23 cellular contexts compared by ENCODE assay signal in genomic region chr10:110524864-110525242, GRCh38. TPM values are rescaled to one million over a fixed set of nuclear protein-coding genes. Genes with fewer than 3 reads are reported as not detected.
DNase-seq lines count a peak whose midpoint lies in the region; ATAC-seq and TF ChIP-seq lines count a peak whose summit lies in the region.
"Had no signal": no experiment of that assay in that cellular context is flagged by ENCODE, and none has a peak within 500 bp of the region (broad histone marks: within the 10 kb centered on the region; RNA-seq: fewer than 3 reads in every experiment).

No MANE protein-coding gene starts in this region.

- DNase-seq in natural killer cell treated with Interleukin-12 subunit alpha and Interleukin-12 subunit beta and Interleukin-15 and Interleukin-18, amount 100 ng/mL, for 72 hours (ENCODE audit: low spot score), result no peak
- DNase-seq in natural killer cell (no peak), RPMI7951 (ENCODE audit: low read depth) (peak; percentile 35), coronary artery (ENCODE audit: low spot score) (peak; percentile 16), RWPE1 (ENCODE audit: low spot score) (no peak)
- no peak for DNase-seq in activated T-helper 1 cell treated with anti-CD3 and anti-CD28 coated beads, Interleukin-12 subunit alpha, Interleukin-12 subunit beta, Interleukin-2, Interleukin-4 antibody, amounts not matched to agents 30 ng/mL and 10 ng/mL and 1 ng/mL, durations not matched to agents 14 hours and 24 hours and 36 hours (ENCODE audit: low spot score)
- DNase-seq: activated CD8-positive, alpha-beta memory T cell treated with anti-CD3 and anti-CD28 coated beads, Interleukin-2, amount 10 ng/mL, durations not matched to agents 7 days and 5 days; C1 segment of cervical spinal cord; Calu3; DND-41; left colon; naive thymus-derived CD4-positive, alpha-beta T cell; NCI-H1105; NCI-H2029; NCI-H69; stimulated activated CD4-positive, alpha-beta T cell treated with anti-CD3 and anti-CD28 coated beads, Interleukin-4, amount 100 ng/mL, for 24 hours; stimulated activated naive B cell treated with anti-CD40 and anti-IgM and Interleukin-4, amounts not matched to agents 10 μg/mL and 1 μg/mL and 100 μg/mL, for 72 hours; uterus had no signal

- no peak overlapping the region for H3K4me3 ChIP-seq in coronary artery
- H3K4me3 ChIP-seq: uterus had no signal

- CTCF ChIA-PET in RWPE1 (lab: Yijun Ruan, JAX), result interaction anchor here (0.7 kb wide), 1 partner anchor 8 kb away, joined by 4 read pairs; no protein-coding TSS in a partner anchor

- H3K27ac Mint-ChIP-seq in natural killer cell treated with Interleukin-12 subunit alpha and Interleukin-12 subunit beta and Interleukin-15 and Interleukin-18, amount 100 ng/mL, for 72 hours, result peak overlapping the region; percentile 15 to 58
- no peak overlapping the region for H3K27ac Mint-ChIP-seq in natural killer cell
- no peak overlapping the region for H3K27ac Mint-ChIP-seq in activated T-helper 1 cell treated with anti-CD3 and anti-CD28 coated beads, Interleukin-12 subunit alpha, Interleukin-12 subunit beta, Interleukin-2, Interleukin-4 antibody, amounts not matched to agents 30 ng/mL and 10 ng/mL and 1 ng/mL, durations not matched to agents 14 hours and 24 hours and 36 hours
- H3K27ac Mint-ChIP-seq: activated CD8-positive, alpha-beta memory T cell treated with anti-CD3 and anti-CD28 coated beads, Interleukin-2, amount 10 ng/mL, durations not matched to agents 7 days and 5 days; activated naive CD8-positive, alpha-beta T cell; memory B cell; naive thymus-derived CD4-positive, alpha-beta T cell had no signal

- POLR2A ChIA-PET in RWPE1 (lab: Yijun Ruan, JAX; ENCODE audit: low non-redundant PET), result no interaction called here

- H3K27me3 Mint-ChIP-seq in natural killer cell treated with Interleukin-12 subunit alpha and Interleukin-12 subunit beta and Interleukin-15 and Interleukin-18, amount 100 ng/mL, for 72 hours, result no peaks in the 10 kb centered on the region
- no peaks in the 10 kb centered on the region for H3K27me3 Mint-ChIP-seq in natural killer cell (ENCODE audit: low read depth in 2 of 2)
- no peaks in the 10 kb centered on the region for H3K27me3 Mint-ChIP-seq in activated T-helper 1 cell treated with anti-CD3 and anti-CD28 coated beads, Interleukin-12 subunit alpha, Interleukin-12 subunit beta, Interleukin-2, Interleukin-4 antibody, amounts not matched to agents 30 ng/mL and 10 ng/mL and 1 ng/mL, durations not matched to agents 14 hours and 24 hours and 36 hours (ENCODE audit: insufficient read depth)
- H3K27me3 Mint-ChIP-seq: activated CD8-positive, alpha-beta memory T cell treated with anti-CD3 and anti-CD28 coated beads, Interleukin-2, amount 10 ng/mL, durations not matched to agents 7 days and 5 days; activated naive CD8-positive, alpha-beta T cell; naive thymus-derived CD4-positive, alpha-beta T cell; stimulated activated naive B cell treated with anti-CD40 and anti-IgM and Interleukin-4, amounts not matched to agents 10 μg/mL and 1 μg/mL and 100 μg/mL, for 72 hours had no signal

- no peak for ATAC-seq in natural killer cell treated with Interleukin-12 subunit alpha and Interleukin-12 subunit beta and Interleukin-15 and Interleukin-18, amount 100 ng/mL, for 72 hours
- ATAC-seq in natural killer cell (no peak), GM18868 (IDR thresholded peaks at IDR 0.05; ENCODE audit: unreplicated experiment) (no peak)
- ATAC-seq: activated CD8-positive, alpha-beta memory T cell treated with anti-CD3 and anti-CD28 coated beads, Interleukin-2, amount 10 ng/mL, durations not matched to agents 7 days and 5 days; left colon; naive thymus-derived CD4-positive, alpha-beta T cell; Right ventricle myocardium inferior; stimulated activated naive B cell treated with anti-CD40 and anti-IgM and Interleukin-4, amounts not matched to agents 10 μg/mL and 1 μg/mL and 100 μg/mL, for 72 hours had no signal

- no peaks in the 10 kb centered on the region for H3K9me3 Mint-ChIP-seq in natural killer cell treated with Interleukin-12 subunit alpha and Interleukin-12 subunit beta and Interleukin-15 and Interleukin-18, amount 100 ng/mL, for 72 hours
- H3K9me3 Mint-ChIP-seq in natural killer cell, result no peaks in the 10 kb centered on the region
- no peaks in the 10 kb centered on the region for H3K9me3 Mint-ChIP-seq in activated T-helper 1 cell treated with anti-CD3 and anti-CD28 coated beads, Interleukin-12 subunit alpha, Interleukin-12 subunit beta, Interleukin-2, Interleukin-4 antibody, amounts not matched to agents 30 ng/mL and 10 ng/mL and 1 ng/mL, durations not matched to agents 14 hours and 24 hours and 36 hours
- H3K9me3 Mint-ChIP-seq: memory B cell; naive thymus-derived CD4-positive, alpha-beta T cell; stimulated activated naive B cell treated with anti-CD40 and anti-IgM and Interleukin-4, amounts not matched to agents 10 μg/mL and 1 μg/mL and 100 μg/mL, for 72 hours had no signal

- no peak overlapping the region for H3K27ac ChIP-seq in coronary artery
- H3K27ac ChIP-seq in RWPE1, result no peak overlapping the region
- H3K27ac ChIP-seq: foreskin keratinocyte, uterus had no signal

- peaks cover 51 to 55% of the 10 kb centered on the region in 2 donors for H3K4me1 Mint-ChIP-seq in natural killer cell treated with Interleukin-12 subunit alpha and Interleukin-12 subunit beta and Interleukin-15 and Interleukin-18, amount 100 ng/mL, for 72 hours (ENCODE audit: low read depth in 2 of 2)
- H3K4me1 Mint-ChIP-seq in natural killer cell, result peaks cover 27 to 36% of the 10 kb centered on the region in 2 donors
- peaks cover 79% of the 10 kb centered on the region for H3K4me1 Mint-ChIP-seq in activated T-helper 1 cell treated with anti-CD3 and anti-CD28 coated beads, Interleukin-12 subunit alpha, Interleukin-12 subunit beta, Interleukin-2, Interleukin-4 antibody, amounts not matched to agents 30 ng/mL and 10 ng/mL and 1 ng/mL, durations not matched to agents 14 hours and 24 hours and 36 hours (ENCODE audit: low read depth)

- no peak for TF ChIP-seq CTCF in natural killer cell (IDR thresholded peaks at IDR 0.05)
- no peak for TF ChIP-seq CTCF in coronary artery (IDR thresholded peaks at IDR 0.05)
- no peak for TF ChIP-seq CTCF in RWPE1 (conservative IDR thresholded peaks at IDR 0.05; ENCODE audit: low read depth)

- no peak overlapping the region for H3K4me3 Mint-ChIP-seq in natural killer cell treated with Interleukin-12 subunit alpha and Interleukin-12 subunit beta and Interleukin-15 and Interleukin-18, amount 100 ng/mL, for 72 hours
- H3K4me3 Mint-ChIP-seq in natural killer cell, result no peak overlapping the region
- H3K4me3 Mint-ChIP-seq in activated T-helper 1 cell treated with anti-CD3 and anti-CD28 coated beads, Interleukin-12 subunit alpha, Interleukin-12 subunit beta, Interleukin-2, Interleukin-4 antibody, amounts not matched to agents 30 ng/mL and 10 ng/mL and 1 ng/mL, durations not matched to agents 14 hours and 24 hours and 36 hours, result no peak overlapping the region
- H3K4me3 Mint-ChIP-seq: activated CD8-positive, alpha-beta memory T cell treated with anti-CD3 and anti-CD28 coated beads, Interleukin-2, amount 10 ng/mL, durations not matched to agents 7 days and 5 days; activated naive CD8-positive, alpha-beta T cell; memory B cell; naive thymus-derived CD4-positive, alpha-beta T cell; stimulated activated naive B cell treated with anti-CD40 and anti-IgM and Interleukin-4, amounts not matched to agents 10 μg/mL and 1 μg/mL and 100 μg/mL, for 72 hours had no signal

- intact Hi-C loops in natural killer cell (cut with micrococcal nuclease), result no loop called here
- intact Hi-C loops in activated T-helper 1 cell treated with anti-CD3 and anti-CD28 coated beads, Interleukin-12 subunit alpha, Interleukin-12 subunit beta, Interleukin-2, Interleukin-4 antibody, amounts not matched to agents 30 ng/mL and 10 ng/mL and 1 ng/mL, durations not matched to agents 14 hours and 24 hours and 36 hours (cut with micrococcal nuclease), result loop anchor here (5.0 kb wide), 1 partner anchor 313 kb away; no protein-coding TSS in a partner anchor

- peaks cover 19% of the 10 kb centered on the region for H3K36me3 Mint-ChIP-seq in natural killer cell treated with Interleukin-12 subunit alpha and Interleukin-12 subunit beta and Interleukin-15 and Interleukin-18, amount 100 ng/mL, for 72 hours
- no peaks in the 10 kb centered on the region for H3K36me3 Mint-ChIP-seq in natural killer cell
- peaks cover 39% of the 10 kb centered on the region for H3K36me3 Mint-ChIP-seq in activated T-helper 1 cell treated with anti-CD3 and anti-CD28 coated beads, Interleukin-12 subunit alpha, Interleukin-12 subunit beta, Interleukin-2, Interleukin-4 antibody, amounts not matched to agents 30 ng/mL and 10 ng/mL and 1 ng/mL, durations not matched to agents 14 hours and 24 hours and 36 hours (ENCODE audit: low read depth)
- H3K36me3 Mint-ChIP-seq: memory B cell had no signal

RNA-seq across cellular contexts. Expression of gene DUSP5, which starts 27.1 kb away (rescaled TPM):
- total RNA-seq in natural killer cell treated with Interleukin-12 subunit alpha and Interleukin-12 subunit beta and Interleukin-15 and Interleukin-18, amount 100 ng/mL, for 72 hours, result 100 to 1,000 TPM; 159 to 311 TPM
- 10 to 100 TPM; 56.3 to 98.9 (median 69.6) TPM for total RNA-seq in natural killer cell
- 6.4 and 8.9 TPM in 2 replicates for total RNA-seq in RPMI7951 (2014; rRNA removed; shearing (Covaris generic))
- total RNA-seq in activated T-helper 1 cell treated with anti-CD3 and anti-CD28 coated beads, Interleukin-12 subunit alpha, Interleukin-12 subunit beta, Interleukin-2, Interleukin-4 antibody, amounts not matched to agents 30 ng/mL and 10 ng/mL and 1 ng/mL, durations not matched to agents 14 hours and 24 hours and 36 hours, result 140 and 141 TPM in 2 replicates

RNA-seq across cellular contexts. Expression of gene SMC3, which starts 42.6 kb away (rescaled TPM):
- total RNA-seq in natural killer cell treated with Interleukin-12 subunit alpha and Interleukin-12 subunit beta and Interleukin-15 and Interleukin-18, amount 100 ng/mL, for 72 hours, result 10 to 100 TPM; 55.2 to 56.6 TPM
- total RNA-seq in natural killer cell, result 10 to 100 TPM; 36.6 to 38.5 (median 37.8) TPM
- 34.4 and 43.0 TPM in 2 replicates for total RNA-seq in RPMI7951 (2014; rRNA removed; shearing (Covaris generic))
- total RNA-seq in activated T-helper 1 cell treated with anti-CD3 and anti-CD28 coated beads, Interleukin-12 subunit alpha, Interleukin-12 subunit beta, Interleukin-2, Interleukin-4 antibody, amounts not matched to agents 30 ng/mL and 10 ng/mL and 1 ng/mL, durations not matched to agents 14 hours and 24 hours and 36 hours, result 74.5 and 77.9 TPM in 2 replicates

Comparison
In these comparisons a context has a peak if more than half of its experiments do, and no peak if none do; other contexts are left out.
1. H3K27ac Mint-ChIP-seq: peak in natural killer cell treated with Interleukin-12 subunit alpha and Interleukin-12 subunit beta and Interleukin-15 and Interleukin-18, amount 100 ng/mL, for 72 hours (2 of 2); none in natural killer cell (0 of 2) and activated T-helper 1 cell treated with anti-CD3 and anti-CD28 coated beads, Interleukin-12 subunit alpha, Interleukin-12 subunit beta, Interleukin-2, Interleukin-4 antibody, amounts not matched to agents 30 ng/mL and 10 ng/mL and 1 ng/mL, durations not matched to agents 14 hours and 24 hours and 36 hours (single experiment).
2. DNase-seq: peak in RPMI7951 (single experiment) and coronary artery (single experiment); none in natural killer cell treated with Interleukin-12 subunit alpha and Interleukin-12 subunit beta and Interleukin-15 and Interleukin-18, amount 100 ng/mL, for 72 hours (single experiment), natural killer cell (single experiment), activated T-helper 1 cell treated with anti-CD3 and anti-CD28 coated beads, Interleukin-12 subunit alpha, Interleukin-12 subunit beta, Interleukin-2, Interleukin-4 antibody, amounts not matched to agents 30 ng/mL and 10 ng/mL and 1 ng/mL, durations not matched to agents 14 hours and 24 hours and 36 hours (single experiment) and RWPE1 (single experiment).